15 cellular contexts compared by ENCODE assay signal in the genomic region with DNA sequence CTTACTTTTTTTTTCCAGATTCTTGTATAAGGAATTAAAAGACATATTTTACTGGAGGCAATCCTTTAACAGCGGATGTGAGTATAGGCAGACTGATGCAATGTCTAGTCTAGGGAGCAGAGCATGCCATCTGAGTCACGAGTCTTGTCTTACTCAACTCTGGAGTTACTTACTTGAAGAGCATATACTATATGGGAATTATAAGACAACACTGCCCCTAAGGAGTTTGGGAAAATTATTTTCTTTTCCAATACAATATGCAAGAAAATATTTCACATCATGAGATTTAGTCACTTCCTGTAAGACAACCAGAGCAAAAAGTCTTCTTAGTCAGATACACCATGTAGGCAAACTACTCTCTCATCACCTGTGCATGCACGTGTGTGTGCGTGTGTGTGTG.
A peak's percentile ranks its signal among the peaks of the same experiment; 100 is the strongest.
DNase-seq lines count a peak whose midpoint lies in the region; ATAC-seq and TF ChIP-seq lines count a peak whose summit lies in the region.
"Had no signal": no experiment of that assay in that cellular context is flagged by ENCODE, and none has a peak within 500 bp of the region (broad histone marks: within the 10 kb centered on the region; RNA-seq: fewer than 3 reads in every experiment).

No MANE protein-coding gene starts in this region.

- no peaks in the 10 kb centered on the region for H3K9me3 Mint-ChIP-seq in T-helper 2 cell treated with Interferon-gamma antibody and Interleukin-4, amounts not matched to agents 5 μg/mL and 100 μg/mL, for 36 hours
- H3K9me3 Mint-ChIP-seq: CD4-positive, alpha-beta T cell had no signal

- TF ChIP-seq EP300 in tibial nerve (IDR thresholded peaks at IDR 0.05), result no peak

- in situ Hi-C loops in astrocyte of the spinal cord (cut with HindIII; ENCODE audit: low sequenced_read_pairs), result no loop called here

- no peaks in the 10 kb centered on the region for H3K4me1 Mint-ChIP-seq in T-helper 2 cell treated with Interferon-gamma antibody and Interleukin-4, amounts not matched to agents 5 μg/mL and 100 μg/mL, for 36 hours (ENCODE audit: low read depth)

- 56% methylated on average over 4 of the region's 4 CpGs for WGBS in hepatocyte (ENCODE audit: low lambda C conversion rate, missing lambda C conversion rate)
- 71 to 91% methylated on average over 4 of the region's 4 CpGs for WGBS in tibial nerve, 2 donors

- ATAC-seq in HG02884 (IDR thresholded peaks at IDR 0.05; ENCODE audit: unreplicated experiment), result no peak

- H3K4me1 ChIP-seq in hepatocyte (ENCODE audit: insufficient read depth), result no peaks in the 10 kb centered on the region
- H3K4me1 ChIP-seq in tibial nerve, result no peaks in the 10 kb centered on the region
- H3K4me1 ChIP-seq: vagina had no signal

- H3K27ac ChIP-seq in hepatocyte (no peak overlapping the region), tibial nerve (no peak overlapping the region)
- H3K27ac ChIP-seq: HL-60, vagina had no signal

- H3K4me2 ChIP-seq in hepatocyte, result no peak overlapping the region

- H4K20me1 ChIP-seq in hepatocyte (ENCODE audit: insufficient read depth, poor library complexity, severe bottlenecking), result no peaks in the 10 kb centered on the region

- no peaks in the 10 kb centered on the region for H3K9me2 ChIP-seq in hepatocyte (replicated peaks; ENCODE audit: insufficient read depth)

- H3K27me3 Mint-ChIP-seq in T-helper 2 cell treated with Interferon-gamma antibody and Interleukin-4, amounts not matched to agents 5 μg/mL and 100 μg/mL, for 36 hours (ENCODE audit: low read depth), result no peaks in the 10 kb centered on the region
- H3K27me3 Mint-ChIP-seq: CD4-positive, alpha-beta T cell had no signal

- DNase-seq in AG09309 (ENCODE audit: low read depth), result peak; percentile 84
- DNase-seq in LHCN-M2 (ENCODE audit: low read depth), result peak; percentile 81
- peak; percentile 69 for DNase-seq in astrocyte of the spinal cord (ENCODE audit: low read depth, low spot score)
- peak; percentile 19 for DNase-seq in hepatocyte (ENCODE audit: low spot score)
- DNase-seq in tibial nerve (ENCODE audit: low spot score in 2 of 2), result no peak
- no peak for DNase-seq in iPS-NIHi11 (ENCODE audit: low spot score)
- DNase-seq in T-helper 2 cell treated with Interferon-gamma antibody and Interleukin-4, amounts not matched to agents 5 μg/mL and 100 μg/mL, for 36 hours (ENCODE audit: low spot score), result no peak
- DNase-seq: activated effector memory CD4-positive, alpha-beta T cell treated with anti-CD3 and anti-CD28 coated beads, Interleukin-2, amount 50 U/mL, for 16 hours; CD4-positive, alpha-beta T cell; head of caudate nucleus; NCI-H774 had no signal

- H3K36me3 ChIP-seq in hepatocyte (replicated peaks; ENCODE audit: insufficient read depth, low read depth) (no peaks in the 10 kb centered on the region), tibial nerve (no peaks in the 10 kb centered on the region)
- H3K36me3 ChIP-seq: vagina had no signal

- no peaks in the 10 kb centered on the region for H3K79me2 ChIP-seq in hepatocyte

- no peak overlapping the region for H3K27ac Mint-ChIP-seq in T-helper 2 cell treated with Interferon-gamma antibody and Interleukin-4, amounts not matched to agents 5 μg/mL and 100 μg/mL, for 36 hours
- H3K27ac Mint-ChIP-seq: CD4-positive, alpha-beta T cell had no signal

- TF ChIP-seq CTCF in AG09309 (IDR thresholded peaks at IDR 0.05; ENCODE audit: control insufficient read depth, insufficient read depth, low read depth, low read length, missing control alignments) (no peak), astrocyte of the spinal cord (IDR thresholded peaks at IDR 0.05; ENCODE audit: low read depth, low read length) (no peak), hepatocyte (IDR thresholded peaks at IDR 0.05; ENCODE audit: poor library complexity) (no peak), tibial nerve (IDR thresholded peaks at IDR 0.05) (no peak)

- H3K4me3 Mint-ChIP-seq in T-helper 2 cell treated with Interferon-gamma antibody and Interleukin-4, amounts not matched to agents 5 μg/mL and 100 μg/mL, for 36 hours, result no peak overlapping the region
- H3K4me3 Mint-ChIP-seq: CD4-positive, alpha-beta T cell had no signal

- H3K27me3 ChIP-seq in hepatocyte, result no peaks in the 10 kb centered on the region
- H3K27me3 ChIP-seq in tibial nerve, result no peaks in the 10 kb centered on the region
- H3K27me3 ChIP-seq: vagina had no signal

- H3K36me3 Mint-ChIP-seq in T-helper 2 cell treated with Interferon-gamma antibody and Interleukin-4, amounts not matched to agents 5 μg/mL and 100 μg/mL, for 36 hours (ENCODE audit: low read depth), result no peaks in the 10 kb centered on the region

- H3K4me3 ChIP-seq in AG09309 (ENCODE audit: control insufficient read depth, low read depth, low read length) (no peak overlapping the region), astrocyte of the spinal cord (ENCODE audit: low read depth, low read length) (no peak overlapping the region), hepatocyte (no peak overlapping the region), tibial nerve (no peak overlapping the region)
- H3K4me3 ChIP-seq: lung, vagina had no signal

- TF ChIP-seq POLR2A in tibial nerve (IDR thresholded peaks at IDR 0.05), result no peak

- no peak overlapping the region for H2AFZ ChIP-seq in hepatocyte

- H3K9me3 ChIP-seq in hepatocyte (ENCODE audit: low read depth) (no peaks in the 10 kb centered on the region), tibial nerve (no peaks in the 10 kb centered on the region)
- H3K9me3 ChIP-seq: vagina had no signal

Comparison
In these comparisons a context has a peak if more than half of its experiments do, and no peak if none do; other contexts are left out.
1. DNase-seq: peak in AG09309 (single experiment), LHCN-M2 (single experiment), astrocyte of the spinal cord (single experiment) and hepatocyte (single experiment); none in tibial nerve (0 of 2), iPS-NIHi11 (single experiment) and T-helper 2 cell treated with Interferon-gamma antibody and Interleukin-4, amounts not matched to agents 5 μg/mL and 100 μg/mL, for 36 hours (single experiment).